Comparison of ENCODE assay signal across 8 cellular contexts in the genomic region with DNA sequence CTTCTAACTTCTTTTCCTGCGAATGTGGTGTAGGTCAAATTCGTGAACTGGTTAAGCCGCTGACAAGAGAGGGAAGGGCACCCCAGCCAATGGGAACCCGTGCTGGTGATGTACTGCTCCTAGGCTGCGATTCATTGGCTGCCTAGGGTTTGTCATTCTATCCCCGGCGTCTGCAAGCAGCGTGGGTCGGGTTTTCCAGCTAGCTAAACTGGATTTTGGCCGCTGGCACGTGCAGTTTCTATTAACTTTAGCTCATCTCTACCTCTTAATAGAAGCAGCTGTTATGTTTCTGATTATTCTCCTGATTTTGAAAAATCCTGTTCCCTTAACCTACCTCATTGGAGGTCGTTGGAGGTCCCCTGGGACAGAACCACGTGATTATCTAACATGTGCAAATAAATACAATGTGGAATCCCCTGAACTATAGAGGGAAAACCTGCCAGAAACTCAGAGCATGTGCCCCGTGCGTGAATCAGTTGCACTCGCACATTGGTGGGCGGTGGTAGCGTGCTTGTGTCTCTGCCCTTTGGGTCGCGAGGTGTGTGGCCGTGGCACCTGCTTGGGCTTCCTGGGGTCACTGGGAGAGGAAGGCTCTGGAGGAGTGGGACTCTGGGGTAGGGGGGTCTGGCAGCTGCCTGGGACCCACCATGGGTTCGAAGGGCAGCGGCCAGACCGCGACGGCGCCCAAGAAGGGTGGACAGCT. TPM values are rescaled to one million over a fixed set of nuclear protein-coding genes. Genes with fewer than 3 reads are reported as not detected.
DNase-seq lines count a peak whose midpoint lies in the region; ATAC-seq and TF ChIP-seq lines count a peak whose summit lies in the region.

No MANE protein-coding gene starts in this region.

- TF ChIP-seq CTCF in left ventricle myocardium inferior (IDR thresholded peaks at IDR 0.05; ENCODE audit: borderline replicate concordance) (no peak), upper lobe of right lung (IDR thresholded peaks at IDR 0.05) (no peak)

- H3K4me3 ChIP-seq in GM08714 (ENCODE audit: low read length), result peak overlapping the region; percentile 78
- peak overlapping the region; percentile 90 for H3K4me3 ChIP-seq in left ventricle myocardium inferior
- peak overlapping the region; percentile 65 for H3K4me3 ChIP-seq in upper lobe of right lung

- H3K36me3 ChIP-seq in left ventricle myocardium inferior (no peaks in the 10 kb centered on the region), upper lobe of right lung (no peaks in the 10 kb centered on the region)

- intact Hi-C loops in left ventricle myocardium inferior (cut with micrococcal nuclease), result no loop called here
- intact Hi-C loops in posterior vena cava (cut with DNase I), result no loop called here
- intact Hi-C loops in upper lobe of right lung (cut with DNase I), result no loop called here

- peak; percentile 91 for DNase-seq in NCI-H1105 treated with DMSO at 0.1 percent for 48 hours (lab: John Stamatoyannopoulos, UW)
- peak; percentile 68 to 89 (median 76) for DNase-seq in T-helper 1 cell
- peak; percentile 88 for DNase-seq in amniotic stem cell (lab: John Stamatoyannopoulos, UW)
- DNase-seq in left ventricle myocardium inferior, result peak; percentile 90
- peak; percentile 95 for DNase-seq in posterior vena cava (ENCODE audit: low spot score)
- DNase-seq in upper lobe of right lung, result peak; percentile 91

- H3K4me1 ChIP-seq in left ventricle myocardium inferior (peaks cover 46% of the 10 kb centered on the region), upper lobe of right lung (peaks cover 29% of the 10 kb centered on the region)

- H3K9me3 ChIP-seq in left ventricle myocardium inferior (replicated peaks) (no peaks in the 10 kb centered on the region), upper lobe of right lung (no peaks in the 10 kb centered on the region)

- ATAC-seq in HG02678 (IDR thresholded peaks at IDR 0.05; ENCODE audit: unreplicated experiment) (peak; percentile 62), upper lobe of right lung (peak; percentile 85)

- no peaks in the 10 kb centered on the region for H3K27me3 ChIP-seq in left ventricle myocardium inferior (ENCODE audit: low read depth)
- no peaks in the 10 kb centered on the region for H3K27me3 ChIP-seq in upper lobe of right lung

- H3K27ac ChIP-seq in left ventricle myocardium inferior (replicated peaks), result peak overlapping the region; percentile 99
- peak overlapping the region; percentile 97 for H3K27ac ChIP-seq in upper lobe of right lung

RNA-seq across cellular contexts. Expression of a gene that starts 0.9 kb away (rescaled TPM):
- total RNA-seq in left ventricle myocardium inferior (98.8 TPM), posterior vena cava (10 to 100 TPM; 45.3 to 64.2 TPM), upper lobe of right lung (50.2 TPM)

Comparison
In these comparisons a context has a peak if more than half of its experiments do, and no peak if none do; other contexts are left out.
1. Peak in every context shown above with its lines: DNase-seq, ATAC-seq, H3K4me3 ChIP-seq and H3K27ac ChIP-seq.